Comparison of ENCODE assay signal across 8 cellular contexts in genomic region chr14:75002392-75003249, GRCh38. TPM values are rescaled to one million over a fixed set of nuclear protein-coding genes. Genes with fewer than 3 reads are reported as not detected.
A peak's percentile ranks its signal among the peaks of the same experiment; 100 is the strongest.
DNase-seq lines count a peak whose midpoint lies in the region; ATAC-seq, FAIRE-seq and TF ChIP-seq lines count a peak whose summit lies in the region.

TSS of gene EIF2B2 (plus strand) at chr14:75002921. CDS start at chr14:75002991, 70 bp downstream.

- peaks cover 26% of the 10 kb centered on the region for H3K79me2 ChIP-seq in keratinocyte (ENCODE audit: control insufficient read depth, insufficient read depth, low read length)

- ATAC-seq in GM19043 (IDR thresholded peaks at IDR 0.05; ENCODE audit: low read depth, unreplicated experiment) (peak; percentile 97), HG03378 (IDR thresholded peaks at IDR 0.05; ENCODE audit: unreplicated experiment) (peak; percentile 91)

- dilution Hi-C loops in keratinocyte (cut with MboI; ENCODE audit: extremely low pct_ligation_motif_present, low sequenced_read_pairs): no loop called here

- H3K9ac ChIP-seq in keratinocyte (ENCODE audit: control insufficient read depth, extremely low read depth, insufficient read depth, low read length): peak within 1 kb of the TSS; percentile 82

- 0 out of 2 replicates have a peak, but pooled peaks have one; percentile 7 for TF ChIP-seq CTCF in AG10803 (conservative IDR thresholded peaks at IDR 0.05; ENCODE audit: low read length)
- peak in 2 of 3 experiments; percentile 6 to 10 for TF ChIP-seq CTCF in keratinocyte (optimal IDR thresholded peaks at IDR 0.05 in 1 of 3, IDR thresholded peaks at IDR 0.05 in 1 of 3, conservative IDR thresholded peaks at IDR 0.05 in 1 of 3; ENCODE audit: extremely low read depth in 1 of 3, insufficient read depth in 2 of 3, low read length in 3 of 3)

- FAIRE-seq in keratinocyte (lab: Jason Lieb, UNC): peak; percentile 67

- no peaks in the 10 kb centered on the region for H3K9me1 ChIP-seq in keratinocyte (ENCODE audit: control insufficient read depth, extremely low read depth, insufficient read depth, low read length)

- H3K4me1 ChIP-seq in keratinocyte (ENCODE audit: control insufficient read depth, extremely low read depth, insufficient read depth, low read length): peaks cover 25% of the 10 kb centered on the region

- peak within 1 kb of the TSS; percentile 86 for H2AFZ ChIP-seq in keratinocyte (ENCODE audit: control insufficient read depth, low read length)

- no peaks in the 10 kb centered on the region for H3K9me3 ChIP-seq in keratinocyte (ENCODE audit: control insufficient read depth, low read depth, low read length)

- H3K4me2 ChIP-seq in keratinocyte (ENCODE audit: control insufficient read depth, extremely low read depth, insufficient read depth, low read depth, low read length): peak within 1 kb of the TSS; percentile 91

- DNase-seq in AG10803 (ENCODE audit: low read depth) (peak; percentile 93), NCI-H460 (ENCODE audit: extremely low read depth, low read depth) (peak; percentile 93), cerebellar nuclear complex (lab: John Stamatoyannopoulos, UW) (peak; percentile 84 to 96), keratinocyte (ENCODE audit: low read depth, low spot score) (peak; percentile 97)
- peak; percentile 99 for DNase-seq in activated CD4-positive, CD25-positive, alpha-beta regulatory T cell treated with anti-CD3 and anti-CD28 coated beads, Interleukin-2, amount 50 U/mL, for 72 hours
- peak; percentile 98 for DNase-seq in stimulated activated CD4-positive, alpha-beta T cell treated with anti-CD3 and anti-CD28 coated beads, Interleukin-15, amount 100 ng/mL, for 1 hour (ENCODE audit: low read depth in 1 of 2, low spot score in 1 of 2)

- H3K4me3 ChIP-seq in AG10803 (ENCODE audit: low read length): peak within 1 kb of the TSS; percentile 93
- peak within 1 kb of the TSS; percentile 80 to 96 (median 86) for H3K4me3 ChIP-seq in keratinocyte (ENCODE audit: control insufficient read depth in 2 of 3, extremely low read depth in 1 of 3, insufficient read depth in 2 of 3, low read depth in 1 of 3, low read length in 3 of 3)

- no peaks in the 10 kb centered on the region for H3K27me3 ChIP-seq in keratinocyte (ENCODE audit: control insufficient read depth, extremely low read depth, insufficient read depth, low read length)

- no peaks in the 10 kb centered on the region for H4K20me1 ChIP-seq in keratinocyte (ENCODE audit: control insufficient read depth, extremely low read depth, insufficient read depth, low read length)

- H3K27ac ChIP-seq in keratinocyte (ENCODE audit: control insufficient read depth, insufficient read depth, low read length): peak within 1 kb of the TSS; percentile 79

- H3K36me3 ChIP-seq in keratinocyte (ENCODE audit: control insufficient read depth in 2 of 2, extremely low read depth in 1 of 2, insufficient read depth in 2 of 2, low read length in 2 of 2): peaks cover 11 to 23% of the 10 kb centered on the region in 2 experiments

RNA-seq across cellular contexts. Expression of gene EIF2B2, which starts in this region (rescaled TPM):
- total RNA-seq in NCI-H460 (2014; rRNA removed; shearing (Covaris generic)): 86.4 and 95.5 TPM in 2 replicates
- polyA plus RNA-seq in NCI-H460 (2014; cell fraction: nucleus; rRNA removed): 46.2 and 56.3 TPM in 2 replicates
- 112 to 114 TPM (median 113 TPM) in 3 replicates for polyA plus RNA-seq in keratinocyte
- polyA plus RNA-seq in keratinocyte (2011; ENCODE audit: low read depth): 21.6 TPM
- polyA plus RNA-seq in keratinocyte (2011; cell fraction: cytosol; rRNA removed): 98.8 and 122 TPM in 2 replicates
- 81.7 and 85.0 TPM in 2 replicates for polyA plus RNA-seq in keratinocyte (2011; cell fraction: nucleus; rRNA removed)
- 68.5 and 72.2 TPM in 2 replicates for polyA plus RNA-seq in keratinocyte (2012; ENCODE audit: low replicate concordance)
- polyA minus RNA-seq in keratinocyte: 51.9 to 58.9 TPM (median 54.6 TPM) in 3 replicates
- polyA minus RNA-seq in keratinocyte (2011; cell fraction: cytosol; rRNA and poly(A)+ RNA removed): 40.7 TPM
- polyA minus RNA-seq in keratinocyte (2011; cell fraction: nucleus; rRNA and poly(A)+ RNA removed): 13.5 and 29.6 TPM in 2 replicates

Comparison
In these comparisons a context has a peak if more than half of its experiments do, and no peak if none do; other contexts are left out.
1. Peak in every context shown above with its lines: DNase-seq, ATAC-seq, H3K4me3 ChIP-seq and H3K27ac ChIP-seq.